19 cellular contexts compared by ENCODE assay signal in the genomic region with DNA sequence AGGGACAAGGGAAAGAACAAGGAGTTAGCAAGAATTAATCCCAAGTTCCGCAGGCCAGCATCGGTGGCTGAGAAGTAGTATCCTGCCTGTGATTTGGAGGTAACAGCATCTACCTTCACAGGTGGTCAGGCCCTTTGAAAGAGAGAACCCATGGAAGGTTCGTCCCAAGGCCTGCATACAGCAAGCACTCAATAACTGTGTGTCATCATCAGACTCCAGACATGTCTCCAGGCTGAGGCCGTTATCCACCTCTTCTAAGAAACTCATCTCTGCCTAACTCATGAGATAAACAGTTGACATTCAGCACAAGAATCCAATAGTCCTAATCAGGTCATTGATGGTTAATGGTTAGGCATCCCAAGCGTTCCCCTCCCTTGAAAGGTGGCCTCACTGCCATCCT. TPM values are rescaled to one million over a fixed set of nuclear protein-coding genes. Genes with fewer than 3 reads are reported as not detected.
DNase-seq lines count a peak whose midpoint lies in the region; ATAC-seq and TF ChIP-seq lines count a peak whose summit lies in the region.
"Had no signal": no experiment of that assay in that cellular context is flagged by ENCODE, and none has a peak within 500 bp of the region (broad histone marks: within the 10 kb centered on the region; RNA-seq: fewer than 3 reads in every experiment).

No MANE protein-coding gene starts in this region.

- DNase-seq in natural killer cell (no peak), progenitor cell of endocrine pancreas (ENCODE audit: low spot score, unreplicated experiment) (no peak), hippocampal formation (lab: John Stamatoyannopoulos, UW) (no peak), medulla oblongata (ENCODE audit: extremely low spot score) (no peak)
- DNase-seq in natural killer cell treated with Interleukin-12 subunit alpha and Interleukin-12 subunit beta and Interleukin-15 and Interleukin-18, amount 100 ng/mL, for 72 hours (ENCODE audit: low spot score): no peak
- no peak for DNase-seq in stimulated activated CD4-positive, alpha-beta T cell treated with anti-CD3 and anti-CD28 coated beads, Interleukin-2, amount 100 ng/mL, for 48 hours
- DNase-seq: CD8-positive, alpha-beta memory T cell; DND-41; Karpas-422; MG63; NCI-H1092; NCI-H146; NCI-H2081; NCI-H748 treated with DMSO at 0.1 percent for 48 hours; PC-3 had no signal

- H3K4me1 ChIP-seq in gastroesophageal sphincter: peaks cover 17 to 97% (median 44%) of the 10 kb centered on the region in 3 donors

- TF ChIP-seq CTCF in natural killer cell (IDR thresholded peaks at IDR 0.05): no peak
- TF ChIP-seq CTCF in gastroesophageal sphincter (IDR thresholded peaks at IDR 0.05): no peak
- TF ChIP-seq CTCF in progenitor cell of endocrine pancreas (IDR thresholded peaks at IDR 0.05; ENCODE audit: unreplicated experiment): no peak

- H3K36me3 Mint-ChIP-seq in natural killer cell: no peaks in the 10 kb centered on the region
- no peaks in the 10 kb centered on the region for H3K36me3 Mint-ChIP-seq in natural killer cell treated with Interleukin-12 subunit alpha and Interleukin-12 subunit beta and Interleukin-15 and Interleukin-18, amount 100 ng/mL, for 72 hours
- peaks cover 12% of the 10 kb centered on the region for H3K36me3 Mint-ChIP-seq in progenitor cell of endocrine pancreas (ENCODE audit: insufficient read depth)
- H3K36me3 Mint-ChIP-seq: CD8-positive, alpha-beta memory T cell had no signal

- TF ChIP-seq POLR2A in gastroesophageal sphincter (IDR thresholded peaks at IDR 0.05): no peak

- peaks cover 0 to 5% of the 10 kb centered on the region in 2 donors for H3K36me3 ChIP-seq in gastroesophageal sphincter

- H3K4me3 ChIP-seq in gastroesophageal sphincter: no peak overlapping the region
- H3K4me3 ChIP-seq: BLaER1, GM12878, MG63 had no signal

- no peaks in the 10 kb centered on the region for H3K9me3 Mint-ChIP-seq in natural killer cell
- H3K9me3 Mint-ChIP-seq in natural killer cell treated with Interleukin-12 subunit alpha and Interleukin-12 subunit beta and Interleukin-15 and Interleukin-18, amount 100 ng/mL, for 72 hours: no peaks in the 10 kb centered on the region
- H3K9me3 Mint-ChIP-seq in progenitor cell of endocrine pancreas (ENCODE audit: low read depth): no peaks in the 10 kb centered on the region
- H3K9me3 Mint-ChIP-seq: CD8-positive, alpha-beta memory T cell had no signal

- no peaks in the 10 kb centered on the region for H3K9me3 ChIP-seq in gastroesophageal sphincter
- H3K9me3 ChIP-seq: BLaER1, MG63 had no signal

- intact Hi-C loops in natural killer cell (cut with micrococcal nuclease): no loop called here

- WGBS in gastroesophageal sphincter (ENCODE audit: low coverage in 1 of 2), 2 donors: 76 to 96% methylated on average over 3 to 4 of the region's 5 CpGs

- no peaks in the 10 kb centered on the region for H3K27me3 ChIP-seq in gastroesophageal sphincter
- H3K27me3 ChIP-seq: BLaER1, MG63 had no signal

- H3K27ac ChIP-seq in gastroesophageal sphincter: peak overlapping the region in 3 of 4 donors; percentile 38 to 85 (median 78)
- H3K27ac ChIP-seq: BLaER1 had no signal

- H3K4me1 Mint-ChIP-seq in natural killer cell: peaks cover 82 to 84% of the 10 kb centered on the region in 2 donors
- peaks cover 17 to 62% of the 10 kb centered on the region in 2 donors for H3K4me1 Mint-ChIP-seq in natural killer cell treated with Interleukin-12 subunit alpha and Interleukin-12 subunit beta and Interleukin-15 and Interleukin-18, amount 100 ng/mL, for 72 hours (ENCODE audit: low read depth in 2 of 2)
- H3K4me1 Mint-ChIP-seq in progenitor cell of endocrine pancreas (ENCODE audit: low read depth): peaks cover 30% of the 10 kb centered on the region
- H3K4me1 Mint-ChIP-seq: CD8-positive, alpha-beta memory T cell had no signal

- H3K4me3 Mint-ChIP-seq in natural killer cell (peak overlapping the region; percentile 59), progenitor cell of endocrine pancreas (ENCODE audit: low read depth) (no peak overlapping the region)
- no peak overlapping the region for H3K4me3 Mint-ChIP-seq in natural killer cell treated with Interleukin-12 subunit alpha and Interleukin-12 subunit beta and Interleukin-15 and Interleukin-18, amount 100 ng/mL, for 72 hours
- H3K4me3 Mint-ChIP-seq: CD8-positive, alpha-beta memory T cell had no signal

- TF ChIP-seq EP300 in gastroesophageal sphincter (IDR thresholded peaks at IDR 0.05): no peak

- H3K27me3 Mint-ChIP-seq in natural killer cell (ENCODE audit: low read depth in 2 of 2) (no peaks in the 10 kb centered on the region), progenitor cell of endocrine pancreas (no peaks in the 10 kb centered on the region)
- no peaks in the 10 kb centered on the region for H3K27me3 Mint-ChIP-seq in natural killer cell treated with Interleukin-12 subunit alpha and Interleukin-12 subunit beta and Interleukin-15 and Interleukin-18, amount 100 ng/mL, for 72 hours

- ATAC-seq in natural killer cell: no peak
- ATAC-seq in natural killer cell treated with Interleukin-12 subunit alpha and Interleukin-12 subunit beta and Interleukin-15 and Interleukin-18, amount 100 ng/mL, for 72 hours: no peak
- no peak for ATAC-seq in gastroesophageal sphincter
- no peak for ATAC-seq in GM18909 (IDR thresholded peaks at IDR 0.05; ENCODE audit: poor library complexity, unreplicated experiment)
- ATAC-seq: GM12878, PC-3 had no signal

- peak overlapping the region; percentile 85 to 93 for H3K27ac Mint-ChIP-seq in natural killer cell
- peak overlapping the region in 1 of 2 donors; percentile 88 for H3K27ac Mint-ChIP-seq in natural killer cell treated with Interleukin-12 subunit alpha and Interleukin-12 subunit beta and Interleukin-15 and Interleukin-18, amount 100 ng/mL, for 72 hours
- H3K27ac Mint-ChIP-seq in progenitor cell of endocrine pancreas: peak overlapping the region; percentile 89
- H3K27ac Mint-ChIP-seq: CD8-positive, alpha-beta memory T cell had no signal

RNA-seq across cellular contexts. Expression of a gene that starts 45.0 kb away (rescaled TPM):
- total RNA-seq in natural killer cell: 100 to 1,000 TPM; 120 to 179 (median 124) TPM
- total RNA-seq in natural killer cell treated with Interleukin-12 subunit alpha and Interleukin-12 subunit beta and Interleukin-15 and Interleukin-18, amount 100 ng/mL, for 72 hours: 10 to 100 TPM; 61.3 to 76.4 TPM
- total RNA-seq in gastroesophageal sphincter: 100 to 1,000 TPM in 1 of 4 donors, 10 to 100 TPM in 3; 74.8 to 103 (median 79.2) TPM
- total RNA-seq in progenitor cell of endocrine pancreas: 182 and 183 TPM in 2 replicates
